In genomic region chr12:9313479-9313878, GRCh38 we compare ENCODE assay signal across 8 cellular contexts.
DNase-seq lines count a peak whose midpoint lies in the region; ATAC-seq and TF ChIP-seq lines count a peak whose summit lies in the region.
"Not testable (repeated sequence)": the region's sequence is repeated elsewhere in the genome, so short reads cannot be mapped to it uniquely, and the experiment has no call there.

No MANE protein-coding gene starts in this region.

- H3K9ac ChIP-seq in colonic mucosa (ENCODE audit: low read depth in 2 of 2, low read length in 2 of 2), result not testable (repeated sequence)

- not testable (repeated sequence) for H3K9me3 ChIP-seq in RWPE2 (ENCODE audit: severe bottlenecking); colonic mucosa

- H3K27me3 ChIP-seq in RWPE2 (ENCODE audit: insufficient read depth, poor library complexity, severe bottlenecking); colonic mucosa: not testable (repeated sequence)

- not testable (repeated sequence) for TF ChIP-seq CTCF in C4-2B (conservative IDR thresholded peaks at IDR 0.05); RWPE2 (IDR thresholded peaks at IDR 0.05; ENCODE audit: poor library complexity, severe bottlenecking); colonic mucosa (IDR thresholded peaks at IDR 0.05)

- ATAC-seq in RWPE2 (ENCODE audit: low read depth) (peak; percentile 58), left colon (peak; percentile 82)

- H3K4me1 ChIP-seq in RWPE2 (ENCODE audit: insufficient read depth, poor library complexity, severe bottlenecking); colonic mucosa: not testable (repeated sequence)

- H3K36me3 ChIP-seq in RWPE2 (ENCODE audit: low read depth); colonic mucosa: not testable (repeated sequence)

- intact Hi-C loops in colonic mucosa (cut with DNase I); left colon (cut with DNase I, micrococcal nuclease); posterior vena cava (cut with DNase I): not testable (repeated sequence)

- DNase-seq in DMS79 treated with DMSO at 0.1 percent for 48 hours (lab: John Stamatoyannopoulos, UW), result peak; percentile 11
- DNase-seq in NCI-H2171 treated with DMSO at 0.1 percent for 48 hours (lab: John Stamatoyannopoulos, UW), result peak; percentile 0
- DNase-seq in RWPE2 (ENCODE audit: low spot score), result not testable (repeated sequence)
- DNase-seq in colonic mucosa, result peak; percentile 55
- DNase-seq in left colon, result peak; percentile 37 to 50
- peak; percentile 75 for DNase-seq in posterior vena cava (ENCODE audit: low spot score)
- peak; percentile 73 for DNase-seq in ureter (ENCODE audit: low spot score)

- H3K4me3 ChIP-seq in RWPE2 (ENCODE audit: severe bottlenecking); colonic mucosa: not testable (repeated sequence)

- peak overlapping the region; percentile 60 for H3K27ac ChIP-seq in C4-2B
- H3K27ac ChIP-seq in RWPE2 (ENCODE audit: poor library complexity, severe bottlenecking); colonic mucosa: not testable (repeated sequence)
